8 cellular contexts compared by ENCODE assay signal in genomic region chr1:3898994-3899775, GRCh38. TPM values are rescaled to one million over a fixed set of nuclear protein-coding genes. Genes with fewer than 3 reads are reported as not detected.
DNase-seq lines count a peak whose midpoint lies in the region; ATAC-seq and TF ChIP-seq lines count a peak whose summit lies in the region.

No MANE protein-coding gene starts in this region.

- H3K9me3 ChIP-seq in SJSA1 (replicated peaks) (no peaks in the 10 kb centered on the region), esophagus squamous epithelium (peaks cover 0 to 11% (median 0%) of the 10 kb centered on the region in 3 donors), psoas muscle (peaks cover 17% of the 10 kb centered on the region)

- WGBS in esophagus squamous epithelium, 2 donors, result 58% methylated on average over 7 to 8 of the region's 11 CpGs
- 36 to 40% (median 36%) methylated on average over 11 of the region's 11 CpGs for WGBS in psoas muscle, 3 donors

- peaks cover 57% of the 10 kb centered on the region for H3K4me1 Mint-ChIP-seq in activated T-cell treated with anti-CD3 and anti-CD28 coated beads, Interleukin-2, amount 50 U/mL, for 24 hours (ENCODE audit: low read depth)

- TF ChIP-seq CTCF in esophagus squamous epithelium (IDR thresholded peaks at IDR 0.05), result no peak
- TF ChIP-seq CTCF in psoas muscle (IDR thresholded peaks at IDR 0.05), result no peak

- no peaks in the 10 kb centered on the region for H3K27me3 ChIP-seq in SJSA1 (replicated peaks)
- H3K27me3 ChIP-seq in esophagus squamous epithelium, result no peaks in the 10 kb centered on the region
- H3K27me3 ChIP-seq in psoas muscle (ENCODE audit: insufficient read depth in 3 of 3, low read length in 2 of 3), result no peaks in the 10 kb centered on the region

- H3K4me3 Mint-ChIP-seq in activated T-cell treated with anti-CD3 and anti-CD28 coated beads, Interleukin-2, amount 50 U/mL, for 24 hours, result peak overlapping the region; percentile 92

- H3K27me3 Mint-ChIP-seq in activated T-cell treated with anti-CD3 and anti-CD28 coated beads, Interleukin-2, amount 50 U/mL, for 24 hours, result no peaks in the 10 kb centered on the region

- H3K27ac ChIP-seq in SJSA1 (peak overlapping the region; percentile 82), esophagus squamous epithelium (peak overlapping the region; percentile 92 to 99 (median 98)), psoas muscle (peak overlapping the region; percentile 98)

- H3K36me3 ChIP-seq in SJSA1 (peaks cover 23% of the 10 kb centered on the region), esophagus squamous epithelium (peaks cover 0 to 21% (median 6%) of the 10 kb centered on the region in 3 donors), psoas muscle (ENCODE audit: insufficient read depth in 1 of 2, low read depth in 1 of 2) (no peaks in the 10 kb centered on the region)

- H3K9me3 Mint-ChIP-seq in activated T-cell treated with anti-CD3 and anti-CD28 coated beads, Interleukin-2, amount 50 U/mL, for 24 hours, result peaks cover 9% of the 10 kb centered on the region

- H3K4me3 ChIP-seq in SJSA1 (peak overlapping the region; percentile 79), esophagus squamous epithelium (peak overlapping the region; percentile 82 to 100 (median 96)), psoas muscle (peak overlapping the region; percentile 94)

- intact Hi-C loops in esophagus squamous epithelium (cut with DNase I) (no loop called here), psoas muscle (cut with DNase I) (no loop called here)

- peak overlapping the region; percentile 99 for H3K27ac Mint-ChIP-seq in activated T-cell treated with anti-CD3 and anti-CD28 coated beads, Interleukin-2, amount 50 U/mL, for 24 hours

- H3K4me1 ChIP-seq in SJSA1 (replicated peaks) (peaks cover 4% of the 10 kb centered on the region; the same call in 1 of the 2 replicates), esophagus squamous epithelium (peaks cover 6 to 44% (median 6%) of the 10 kb centered on the region in 3 donors), psoas muscle (peaks cover 6% of the 10 kb centered on the region)

- TF ChIP-seq POLR2A in esophagus squamous epithelium (IDR thresholded peaks at IDR 0.05), result no peak

- ATAC-seq in psoas muscle (no peak), HG03565 (IDR thresholded peaks at IDR 0.05; ENCODE audit: unreplicated experiment) (no peak), HG03457 (IDR thresholded peaks at IDR 0.05; ENCODE audit: unreplicated experiment) (no peak)

- H3K36me3 Mint-ChIP-seq in activated T-cell treated with anti-CD3 and anti-CD28 coated beads, Interleukin-2, amount 50 U/mL, for 24 hours (ENCODE audit: low read depth), result peaks cover 51% of the 10 kb centered on the region

- DNase-seq in activated T-cell treated with anti-CD3 and anti-CD28 coated beads, Interleukin-2, amount 50 U/mL, for 24 hours, result no peak
- DNase-seq in activated T-cell treated with anti-CD3 and anti-CD28 coated beads, Interleukin-2, amount 50 U/mL, for 48 hours, result no peak
- no peak for DNase-seq in SJSA1 (ENCODE audit: low read depth in 1 of 2, low spot score in 2 of 2)
- DNase-seq in esophagus squamous epithelium (lab: John Stamatoyannopoulos, UW), result no peak
- DNase-seq in psoas muscle, result no peak
- DNase-seq in medulla oblongata (ENCODE audit: extremely low spot score), result no peak

RNA-seq across cellular contexts. Expression of gene C1orf174, which starts 0.9 kb away (rescaled TPM):
- 21.6 and 36.3 TPM in 2 replicates for total RNA-seq in SJSA1 (2014; rRNA removed; shearing (Covaris generic))
- total RNA-seq in esophagus squamous epithelium, result 10 to 100 TPM; 14.1 to 25.4 (median 23.9) TPM
- total RNA-seq in psoas muscle, result 10 to 100 TPM; 11.8 to 14.6 (median 14.0) TPM
- polyA plus RNA-seq in psoas muscle, result 10 to 100 TPM; 15.1 to 32.2 (median 22.9) TPM

RNA-seq across cellular contexts. Expression of gene DFFB, which starts 41.9 kb away (rescaled TPM):
- total RNA-seq in SJSA1 (2014; rRNA removed; shearing (Covaris generic)), result 2.8 and 11.9 TPM in 2 replicates
- total RNA-seq in esophagus squamous epithelium (1 to 10 TPM; 1.6 to 8.2 (median 3.2) TPM), psoas muscle (1 to 10 TPM; 1.1 to 2.4 (median 1.8) TPM)
- 1 to 10 TPM; 1.3 to 1.9 (median 1.9) TPM for polyA plus RNA-seq in psoas muscle

RNA-seq across cellular contexts. Expression of gene CEP104, which starts 42.2 kb away (rescaled TPM):
- 14.8 and 51.1 TPM in 2 replicates for total RNA-seq in SJSA1 (2014; rRNA removed; shearing (Covaris generic))
- 10 to 100 TPM; 18.7 to 24.4 (median 19.8) TPM for total RNA-seq in esophagus squamous epithelium
- 10 to 100 TPM; 28.3 to 37.7 (median 34.4) TPM for total RNA-seq in psoas muscle
- 10 to 100 TPM in 2 of 3 donors, 1 to 10 TPM in 1; 9.0 to 31.3 (median 11.1) TPM for polyA plus RNA-seq in psoas muscle
